ENCODE assay signal across 17 cellular contexts in genomic region chr2:113978524-113979171, GRCh38.
DNase-seq lines count a peak whose midpoint lies in the region; ATAC-seq, FAIRE-seq and TF ChIP-seq lines count a peak whose summit lies in the region.
"Had no signal": no experiment of that assay in that cellular context is flagged by ENCODE, and none has a peak within 500 bp of the region (broad histone marks: within the 10 kb centered on the region; RNA-seq: fewer than 3 reads in every experiment).

No MANE protein-coding gene starts in this region.

- 29% methylated on average over 20 of the region's 20 CpGs for WGBS in HepG2 (ENCODE audit: low lambda C conversion rate)
- 80% methylated on average over 10 of the region's 20 CpGs for WGBS in right lobe of liver (ENCODE audit: insufficient coverage, low coverage, low lambda C conversion rate, missing lambda C conversion rate)
- 75 to 77% methylated on average over 20 of the region's 20 CpGs for WGBS in thyroid gland, 2 donors

- H3K9me3 ChIP-seq in HepG2 (ENCODE audit: low read length) (no peaks in the 10 kb centered on the region), right lobe of liver (no peaks in the 10 kb centered on the region), thyroid gland (no peaks in the 10 kb centered on the region), mucosa of descending colon (peaks cover 7% of the 10 kb centered on the region)
- H3K9me3 ChIP-seq: right atrium auricular region, upper lobe of right lung had no signal

- no peak overlapping the region for H2AFZ ChIP-seq in HepG2 (ENCODE audit: low read length)
- H2AFZ ChIP-seq: neural progenitor cell had no signal

- POLR2A ChIA-PET in HepG2 (lab: Yijun Ruan, JAX) = interaction anchor here (0.7 to 5.0 kb wide), 16 partner anchors 8 to 573 kb away, joined by 3 to 103 read pairs (median 4); partner anchors contain the start of genes ACTR3 and SLC35F5

- H3K27ac ChIP-seq in HepG2 (ENCODE audit: extremely low read length, insufficient read depth, low read length) (peak overlapping the region; percentile 97), right lobe of liver (no peak overlapping the region), thyroid gland (no peak overlapping the region)
- H3K27ac ChIP-seq: neural progenitor cell, right atrium auricular region, upper lobe of right lung had no signal

- peaks cover 14% of the 10 kb centered on the region for H3K36me3 Mint-ChIP-seq in memory B cell

- no peak for TF ChIP-seq CTCF in HepG2 (CRISPR knock-in tag; IDR thresholded peaks at IDR 0.05)
- no peak for TF ChIP-seq CTCF in right lobe of liver (IDR thresholded peaks at IDR 0.05)
- TF ChIP-seq CTCF in thyroid gland (IDR thresholded peaks at IDR 0.05) = no peak
- TF ChIP-seq CTCF in mucosa of descending colon (IDR thresholded peaks at IDR 0.05) = no peak

- peak overlapping the region; percentile 78 for H3K27ac Mint-ChIP-seq in memory B cell
- H3K27ac Mint-ChIP-seq: activated CD4-positive, alpha-beta T cell treated with anti-CD3 and anti-CD28 coated beads, Interleukin-2, amount 10 ng/mL, durations not matched to agents 7 days and 5 days; activated naive CD4-positive, alpha-beta T cell treated with anti-CD3 and anti-CD28 coated beads for 36 hours; dendritic cell treated with granulocyte-macrophage colony-stimulating factor and Interleukin-4, amounts not matched to agents 40 ng/mL and 50 ng/mL, for 4 days; stimulated activated naive CD8-positive, alpha-beta T cell treated with anti-CD3 and anti-CD28 coated beads, Interleukin-15, Interleukin-2, amounts not matched to agents 100 ng/mL and 50 ng/mL, for 24 hours had no signal

- H3K9me3 Mint-ChIP-seq in memory B cell = no peaks in the 10 kb centered on the region
- H3K9me3 Mint-ChIP-seq: stimulated activated naive CD8-positive, alpha-beta T cell treated with anti-CD3 and anti-CD28 coated beads, Interleukin-15, Interleukin-2, amounts not matched to agents 100 ng/mL and 50 ng/mL, for 24 hours had no signal

- no peaks in the 10 kb centered on the region for H3K27me3 ChIP-seq in HepG2 (ENCODE audit: control insufficient read depth in 1 of 2, insufficient read depth in 2 of 2, low read length in 2 of 2)
- no peaks in the 10 kb centered on the region for H3K27me3 ChIP-seq in right lobe of liver
- H3K27me3 ChIP-seq in thyroid gland = no peaks in the 10 kb centered on the region
- H3K27me3 ChIP-seq: neural progenitor cell, right atrium auricular region, upper lobe of right lung had no signal

- peak overlapping the region; percentile 74 for H3K4me2 ChIP-seq in HepG2 (ENCODE audit: low read depth, low read length)
- H3K4me2 ChIP-seq: neural progenitor cell had no signal

- in situ Hi-C loops in HepG2 (cut with HindIII; ENCODE audit: extremely low pct_ligation_motif_present, low pct_unique_long_range_greater_than_20kb) = loop anchor here (5.0 kb wide), 1 partner anchor 574 kb away; no protein-coding TSS in a partner anchor

- no peaks in the 10 kb centered on the region for H3K27me3 Mint-ChIP-seq in memory B cell
- H3K27me3 Mint-ChIP-seq: activated CD4-positive, alpha-beta T cell treated with anti-CD3 and anti-CD28 coated beads, Interleukin-2, amount 10 ng/mL, durations not matched to agents 7 days and 5 days; dendritic cell treated with granulocyte-macrophage colony-stimulating factor and Interleukin-4, amounts not matched to agents 40 ng/mL and 50 ng/mL, for 4 days; stimulated activated naive CD8-positive, alpha-beta T cell treated with anti-CD3 and anti-CD28 coated beads, Interleukin-15, Interleukin-2, amounts not matched to agents 100 ng/mL and 50 ng/mL, for 24 hours had no signal

- CTCF ChIA-PET in HepG2 (lab: Yijun Ruan, JAX; ENCODE audit: low intra/inter-chr PET ratio, low total read pairs) = interaction anchor here (1.3 to 4.3 kb wide), 3 partner anchors 13 to 573 kb away, joined by 3 to 70 read pairs (median 8); no protein-coding TSS in a partner anchor

- no peaks in the 10 kb centered on the region for H4K20me1 ChIP-seq in HepG2 (ENCODE audit: insufficient read depth, low read length)

- no peaks in the 10 kb centered on the region for H3K79me2 ChIP-seq in HepG2 (ENCODE audit: insufficient read depth, low read length)

- BruUV-seq in HepG2 (replicated peaks; lab: Mats Ljungman, UMichigan) = TSS peak; percentile 89

- intact Hi-C loops in HepG2 (cut with micrococcal nuclease; ENCODE audit: unreplicated experiment) (loop anchor here (1.0 to 5.0 kb wide), 6 partner anchors 13 to 573 kb away; no protein-coding TSS in a partner anchor), right lobe of liver (cut with DNase I) (no loop called here), thyroid gland (cut with DNase I) (no loop called here), mucosa of descending colon (cut with DNase I, micrococcal nuclease) (no loop called here), posterior vena cava (cut with DNase I) (no loop called here)

- TF ChIP-seq POLR2A in HepG2 (IDR thresholded peaks at IDR 0.05; ENCODE audit: insufficient read depth in 1 of 2, low read depth in 2 of 2, low read length in 2 of 2) (no peak), right lobe of liver (IDR thresholded peaks at IDR 0.05) (no peak), thyroid gland (IDR thresholded peaks at IDR 0.05) (no peak)

- H3K4me1 Mint-ChIP-seq in memory B cell = peaks cover 6% of the 10 kb centered on the region

- H3K4me3 ChIP-seq in HepG2 (replicated peaks in 1 of 3; ENCODE audit: insufficient read depth in 1 of 3, low read depth in 2 of 3, low read length in 3 of 3) (peak overlapping the region in 2 of 3 experiments; percentile 7 to 41; a peak in 2 of 6 replicates), right lobe of liver (no peak overlapping the region), thyroid gland (replicated peaks in 1 of 3) (no peak overlapping the region), mucosa of descending colon (no peak overlapping the region)
- H3K4me3 ChIP-seq: neural progenitor cell, right atrium auricular region, upper lobe of right lung had no signal

- DNase-seq in HepG2 (ENCODE audit: low spot score) (no peak), right lobe of liver (no peak), cerebellum (ENCODE audit: low spot score) (peak; percentile 5), memory B cell (ENCODE audit: low spot score in 2 of 2) (no peak), thyroid gland (peak; percentile 40 to 52), mucosa of descending colon (no peak), posterior vena cava (ENCODE audit: low spot score) (no peak)
- DNase-seq: NCI-H748 treated with DMSO at 0.1 percent for 48 hours, upper lobe of right lung had no signal

- no peak overlapping the region for H3K4me3 Mint-ChIP-seq in memory B cell
- H3K4me3 Mint-ChIP-seq: activated CD4-positive, alpha-beta T cell treated with anti-CD3 and anti-CD28 coated beads, Interleukin-2, amount 10 ng/mL, durations not matched to agents 7 days and 5 days; activated naive CD4-positive, alpha-beta T cell treated with anti-CD3 and anti-CD28 coated beads for 36 hours; dendritic cell treated with granulocyte-macrophage colony-stimulating factor and Interleukin-4, amounts not matched to agents 40 ng/mL and 50 ng/mL, for 4 days; neural progenitor cell; stimulated activated naive CD8-positive, alpha-beta T cell treated with anti-CD3 and anti-CD28 coated beads, Interleukin-15, Interleukin-2, amounts not matched to agents 100 ng/mL and 50 ng/mL, for 24 hours had no signal

- ATAC-seq in HepG2 (no peak), right lobe of liver (no peak), memory B cell (ENCODE audit: low read depth) (no peak), GM21576 (IDR thresholded peaks at IDR 0.05; ENCODE audit: unreplicated experiment) (no peak), mucosa of descending colon (no peak)
- ATAC-seq: upper lobe of right lung had no signal

- no peak; the same call in 1 of the 2 replicates for TF ChIP-seq RAD21 in HepG2 (CRISPR knock-in tag; IDR thresholded peaks at IDR 0.05)

- H3K9ac ChIP-seq in HepG2 (ENCODE audit: insufficient read depth, low read depth, low read length) = peak overlapping the region; percentile 89
- H3K9ac ChIP-seq: neural progenitor cell had no signal

- no peak for TF ChIP-seq EP300 in HepG2 (IDR thresholded peaks at IDR 0.05; ENCODE audit: low read depth in 2 of 2, low read length in 2 of 2)
- TF ChIP-seq EP300 in HepG2 (CRISPR knock-in tag; IDR thresholded peaks at IDR 0.05; ENCODE audit: borderline replicate concordance) = no peak

- no peak for FAIRE-seq in HepG2 (lab: Jason Lieb, UNC)
- FAIRE-seq: RCC 7860 had no signal

- H3K36me3 ChIP-seq in HepG2 (replicated peaks in 1 of 2; ENCODE audit: control insufficient read depth in 1 of 2, insufficient read depth in 2 of 2, low read length in 2 of 2) = no peaks in the 10 kb centered on the region
- no peaks in the 10 kb centered on the region for H3K36me3 ChIP-seq in right lobe of liver
- no peaks in the 10 kb centered on the region for H3K36me3 ChIP-seq in thyroid gland
- H3K36me3 ChIP-seq in mucosa of descending colon (ENCODE audit: low read depth) = no peaks in the 10 kb centered on the region
- H3K36me3 ChIP-seq: neural progenitor cell, right atrium auricular region had no signal

- H3K4me1 ChIP-seq in HepG2 (ENCODE audit: insufficient read depth, low read length) = peaks cover 82% of the 10 kb centered on the region
- H3K4me1 ChIP-seq in right lobe of liver = peaks cover 0 to 6% (median 0%) of the 10 kb centered on the region in 4 donors
- H3K4me1 ChIP-seq in thyroid gland = peaks cover 0 to 13% of the 10 kb centered on the region in 2 donors
- no peaks in the 10 kb centered on the region for H3K4me1 ChIP-seq in mucosa of descending colon (ENCODE audit: low read depth)
- H3K4me1 ChIP-seq: neural progenitor cell, right atrium auricular region, upper lobe of right lung had no signal

TF ChIP-seq in HepG2, 621 proteins besides CTCF, POLR2A, EP300 and RAD21 (continues in another document):
- TF ChIP-seq ZNF543 (CRISPR knock-in tag; IDR thresholded peaks at IDR 0.05) (peak; percentile 44; the same call in 1 of the 2 replicates), ZNF879 (CRISPR knock-in tag; IDR thresholded peaks at IDR 0.05) (0 out of 2 replicates have a peak, but pooled peaks have one; percentile 25), ZNF678 (CRISPR knock-in tag; IDR thresholded peaks at IDR 0.05) (peak; percentile 21; the same call in 1 of the 2 replicates), CHD4 (IDR thresholded peaks at IDR 0.05; ENCODE audit: borderline replicate concordance, low read length) (0 out of 2 replicates have a peak, but pooled peaks have one; percentile 23), ZNF781 (CRISPR knock-in tag; IDR thresholded peaks at IDR 0.05; ENCODE audit: borderline replicate concordance, not compliant biosample characterization) (no peak), ZMYM3 (CRISPR knock-in tag; IDR thresholded peaks at IDR 0.05) (no peak), HNRNPL (IDR thresholded peaks at IDR 0.05; ENCODE audit: low read depth, low read length) (0 out of 2 replicates have a peak, but pooled peaks have one; percentile 32), RELA (CRISPR knock-in tag; IDR thresholded peaks at IDR 0.05) (peak; percentile 4; the same call in 1 of the 2 replicates), TEAD3 (CRISPR knock-in tag; optimal IDR thresholded peaks at IDR 0.05; ENCODE audit: borderline replicate concordance) (peak; percentile 1)

Comparison
In these comparisons a context has a peak if more than half of its experiments do, and no peak if none do; other contexts are left out.
1. H3K4me3 ChIP-seq: peak in HepG2 (2 of 3); none in right lobe of liver (0 of 3), thyroid gland (0 of 3) and mucosa of descending colon (single experiment).
2. DNase-seq: peak in cerebellum (single experiment) and thyroid gland (2 of 2); none in HepG2 (single experiment), right lobe of liver (0 of 3), memory B cell (0 of 2), mucosa of descending colon (0 of 3) and posterior vena cava (single experiment).